In the genomic region with DNA sequence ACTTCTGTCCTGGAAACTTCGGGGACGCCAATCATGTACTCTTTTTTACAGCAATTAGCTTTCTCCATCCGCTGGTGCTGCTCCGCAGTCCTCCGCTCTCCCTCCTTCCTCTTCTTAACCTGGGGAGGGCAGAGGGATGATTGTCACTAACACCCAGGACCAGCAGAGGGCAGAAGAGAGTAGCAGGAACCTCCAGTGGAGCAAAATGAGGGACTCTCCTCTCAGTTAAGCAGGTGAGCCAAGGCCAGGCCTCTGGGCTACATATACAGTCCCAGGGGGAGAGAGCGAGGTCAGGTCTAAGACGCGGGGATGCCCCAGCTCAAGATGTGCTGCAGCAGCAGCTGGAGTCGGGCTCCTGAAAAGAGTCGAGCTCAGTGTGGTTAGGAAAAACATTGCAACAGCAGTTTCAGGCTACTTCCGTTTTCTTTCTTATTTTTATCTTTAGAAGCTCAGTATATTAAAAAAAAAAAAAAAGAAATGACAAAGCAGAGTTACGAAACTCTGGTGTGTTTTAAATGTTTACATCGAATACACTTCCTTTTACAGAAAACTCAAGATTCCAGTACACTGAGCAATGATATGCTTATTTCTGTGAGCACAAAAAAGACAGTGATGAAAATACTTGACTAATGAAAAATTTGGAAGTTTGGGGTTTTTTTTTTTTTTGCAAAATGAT, we compare ENCODE assay signal across 8 cellular contexts. TPM values are rescaled to one million over a fixed set of nuclear protein-coding genes. Genes with fewer than 3 reads are reported as not detected.
DNase-seq lines count a peak whose midpoint lies in the region; FAIRE-seq and TF ChIP-seq lines count a peak whose summit lies in the region.

No MANE protein-coding gene starts in this region.

- no peak overlapping the region for H2BK5ac ChIP-seq in neuronal stem cell (ENCODE audit: low read length)

- no peak overlapping the region for H3K4ac ChIP-seq in neuronal stem cell (ENCODE audit: low read length)

- H3K9me3 ChIP-seq in neuronal stem cell (replicated peaks in 1 of 2; ENCODE audit: control insufficient read depth in 2 of 2, insufficient read depth in 1 of 2, low read depth in 1 of 2, low read length in 2 of 2): peaks cover 0 to under 1% of the 10 kb centered on the region in 2 donors
- no peaks in the 10 kb centered on the region for H3K9me3 ChIP-seq in stomach

- H2AFZ ChIP-seq in neuronal stem cell (ENCODE audit: low read length): peak overlapping the region; percentile 40

- H3K27ac ChIP-seq in neuronal stem cell (replicated peaks; ENCODE audit: low read length) (no peak overlapping the region), stomach (peak overlapping the region in 2 of 5 donors; percentile 69 to 79)

- DNase-seq in ELR (ENCODE audit: low read depth) (peak; percentile 77), H54 (ENCODE audit: insufficient read length, low spot score) (peak; percentile 71), RKO (ENCODE audit: low spot score) (peak; percentile 68), fibroblast of the aortic adventitia (ENCODE audit: low read depth) (peak; percentile 80), neuronal stem cell (ENCODE audit: low spot score) (peak; percentile 81), stomach (peak; percentile 84)
- peak; percentile 90 for DNase-seq in activated T-cell treated with anti-CD3 and anti-CD28 coated beads, Interleukin-2, amount 50 U/mL, for 48 hours

- H3K18ac ChIP-seq in neuronal stem cell (ENCODE audit: low read length): no peak overlapping the region

- no peak overlapping the region for H4K8ac ChIP-seq in neuronal stem cell (ENCODE audit: low read depth, low read length)

- H3K23ac ChIP-seq in neuronal stem cell (ENCODE audit: low read depth, low read length, poor library complexity): no peak overlapping the region

- no peak overlapping the region for H2BK120ac ChIP-seq in neuronal stem cell (ENCODE audit: low read depth, low read length)

- no peak for FAIRE-seq in H54 (lab: Jason Lieb, UNC)

- no peaks in the 10 kb centered on the region for H3K27me3 ChIP-seq in neuronal stem cell (ENCODE audit: control insufficient read depth in 3 of 3, insufficient read depth in 3 of 3, low read depth in 1 of 3, low read length in 3 of 3)
- H3K27me3 ChIP-seq in stomach: peaks cover 0 to 8% (median 0%) of the 10 kb centered on the region in 3 donors

- TF ChIP-seq EP300 in stomach (IDR thresholded peaks at IDR 0.05): no peak

- H2BK12ac ChIP-seq in neuronal stem cell (ENCODE audit: low read length): no peak overlapping the region

- TF ChIP-seq CTCF in LNCAP (IDR thresholded peaks at IDR 0.05) (peak; percentile 97), fibroblast of the aortic adventitia (IDR thresholded peaks at IDR 0.05; ENCODE audit: insufficient read depth, low read length) (peak; percentile 98), stomach (IDR thresholded peaks at IDR 0.05) (peak in 5 of 7 experiments; percentile 70 to 80 (median 76))

- H3K4me1 ChIP-seq in neuronal stem cell (ENCODE audit: control insufficient read depth in 2 of 2, insufficient read depth in 1 of 2, low read depth in 1 of 2, low read length in 2 of 2) (peaks cover 2 to 5% of the 10 kb centered on the region in 2 donors), stomach (peaks cover 0 to 9% (median 3%) of the 10 kb centered on the region in 4 donors)

- H3K36me3 ChIP-seq in neuronal stem cell (replicated peaks in 1 of 2; ENCODE audit: control insufficient read depth in 2 of 2, insufficient read depth in 2 of 2, low read length in 2 of 2) (no peaks in the 10 kb centered on the region), stomach (no peaks in the 10 kb centered on the region)

- H2AK5ac ChIP-seq in neuronal stem cell (ENCODE audit: low read depth, low read length): no peak overlapping the region

- intact Hi-C loops in stomach (cut with DNase I; ENCODE audit: low total_unique reads): no loop called here

- no peak overlapping the region for H3K14ac ChIP-seq in neuronal stem cell (ENCODE audit: low read length)

- no peak overlapping the region for H4K91ac ChIP-seq in neuronal stem cell (ENCODE audit: low read depth, low read length, poor library complexity)

- no peak overlapping the region for H3K4me2 ChIP-seq in neuronal stem cell (ENCODE audit: insufficient read depth, low read length, poor library complexity, severe bottlenecking)

- H3K4me3 ChIP-seq in fibroblast of the aortic adventitia (ENCODE audit: low read depth, low read length) (peak overlapping the region; percentile 48), neuronal stem cell (ENCODE audit: low read length in 2 of 2) (no peak overlapping the region), stomach (peak overlapping the region in 2 of 4 donors; percentile 12 to 33)

- TF ChIP-seq POLR2A in H54 (IDR thresholded peaks at IDR 0.05; ENCODE audit: low read depth, low read length): no peak
- TF ChIP-seq POLR2A in stomach (IDR thresholded peaks at IDR 0.05): no peak

- no peak overlapping the region for H3K9ac ChIP-seq in neuronal stem cell (ENCODE audit: low read depth, low read length, poor library complexity)

- H2BK15ac ChIP-seq in neuronal stem cell (ENCODE audit: low read length): no peak overlapping the region

- WGBS in neuronal stem cell (ENCODE audit: extremely low coverage in 2 of 2, insufficient read length in 2 of 2, insufficient replicate concordance in 1 of 2), 2 donors: no CpG with 5 or more reads among the region's 13 CpGs
- 3 to 6% (median 4%) methylated on average over 13 of the region's 13 CpGs for WGBS in stomach, 5 donors

- H3K79me1 ChIP-seq in neuronal stem cell (ENCODE audit: low read depth, low read length): no peaks in the 10 kb centered on the region

RNA-seq across cellular contexts. Expression of a gene that starts 25.7 kb away (rescaled TPM):
- total RNA-seq in fibroblast of the aortic adventitia (ENCODE audit: low replicate concordance): under 0.01 TPM in 1 of 2 replicates, not detected in the other
- polyA plus RNA-seq in neuronal stem cell (2013, experiment 1 of 2): 0.24 TPM
- polyA plus RNA-seq in neuronal stem cell (2013, experiment 2 of 2): 0.26 TPM
- 1 to 10 TPM in 3 of 5 donors, under 1 TPM in 1, not detected in 1; under 0.01 to 5.5 (median 3.5) TPM for total RNA-seq in stomach
- 1 to 10 TPM in 1 of 3 donors, under 1 TPM in 2; 0.20 to 2.3 (median 0.61) TPM for polyA plus RNA-seq in stomach

RNA-seq across cellular contexts. Expression of a gene that starts 58.6 kb away (rescaled TPM):
- total RNA-seq in fibroblast of the aortic adventitia (ENCODE audit: low replicate concordance) (21.3 and 60.7 TPM in 2 replicates), stomach (10 to 100 TPM in 4 of 5 donors, 1 to 10 TPM in 1; 7.6 to 25.8 (median 14.5) TPM)
- 40.1 TPM for polyA plus RNA-seq in neuronal stem cell (2013, experiment 1 of 2)
- 38.8 TPM for polyA plus RNA-seq in neuronal stem cell (2013, experiment 2 of 2)
- 1 to 10 TPM; 5.8 to 9.8 (median 8.7) TPM for polyA plus RNA-seq in stomach
